ENCODE assay signal across 40 cellular contexts in the genomic region with DNA sequence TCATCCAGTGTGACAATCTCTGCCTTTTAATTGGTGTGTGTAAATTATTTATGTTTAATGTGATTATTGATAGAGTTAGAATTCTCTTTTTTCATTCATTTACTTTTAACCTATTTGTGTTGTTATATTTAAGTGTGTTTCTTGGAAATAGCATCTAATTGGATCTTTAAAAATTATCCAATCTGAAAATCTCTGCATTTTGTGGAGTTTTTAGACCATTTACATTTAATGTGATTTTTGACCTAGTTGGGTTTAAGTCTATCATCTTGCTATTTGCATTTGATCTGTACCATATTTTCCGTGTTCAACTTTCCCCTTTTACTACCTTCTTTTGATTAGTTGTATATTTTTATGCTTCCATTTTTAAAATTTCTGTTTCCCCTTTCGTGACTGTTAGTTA.
"Had no signal": no experiment of that assay in that cellular context is flagged by ENCODE, and none has a peak within 500 bp of the region (broad histone marks: within the 10 kb centered on the region; RNA-seq: fewer than 3 reads in every experiment).

No MANE protein-coding gene starts in this region.

- H3K4me3 ChIP-seq: adrenal gland, ascending aorta, body of pancreas, breast epithelium, cardiac muscle cell had no signal

- H3K36me3 ChIP-seq: adrenal gland, ascending aorta, brain microvascular endothelial cell, breast epithelium, cardiac muscle cell had no signal

- H3K4me3 Mint-ChIP-seq: activated naive CD4-positive, alpha-beta T cell treated with anti-CD3 and anti-CD28 coated beads for 36 hours; activated naive CD4-positive, alpha-beta T cell treated with anti-CD3 and anti-CD28 coated beads, Interleukin-2, amount 10 ng/mL, durations not matched to agents 7 days and 5 days; activated naive CD4-positive, alpha-beta T cell treated with anti-CD3 and anti-CD28 coated beads, Interleukin-2, amount 50 U/mL, for 24 hours; activated naive CD8-positive, alpha-beta T cell; activated naive CD8-positive, alpha-beta T cell treated with anti-CD3 and anti-CD28 coated beads for 36 hours; activated naive CD8-positive, alpha-beta T cell treated with anti-CD3 and anti-CD28 coated beads, Interleukin-2, amount 10 ng/mL, durations not matched to agents 7 days and 5 days; activated naive CD8-positive, alpha-beta T cell treated with anti-CD3 and anti-CD28 coated beads, Interleukin-2, amount 50 U/mL, for 24 hours; activated T-cell treated with anti-CD3 and anti-CD28 coated beads, Interleukin-2, amount 50 U/mL, for 24 hours; activated T-cell treated with anti-CD3 and anti-CD28 coated beads, Interleukin-2, amount 50 U/mL, for 4 hours; activated T-cell treated with anti-CD3 and anti-CD28 coated beads, Interleukin-2, amount 50 U/mL, for 72 hours; activated T-helper 1 cell treated with anti-CD3 and anti-CD28 coated beads, Interleukin-12 subunit alpha, Interleukin-12 subunit beta, Interleukin-2, Interleukin-4 antibody, amounts not matched to agents 30 ng/mL and 10 ng/mL and 1 ng/mL, durations not matched to agents 14 hours and 24 hours and 36 hours; activated T-helper 17 cell treated with anti-CD3 and anti-CD28 coated beads, Interleukin-2, amount 50 U/mL, for 72 hours; brain; central memory CD8-positive, alpha-beta T cell had no signal

- FAIRE-seq: astrocyte, bronchial epithelial cell, colon had no signal

- H3K4me1 Mint-ChIP-seq: activated naive CD4-positive, alpha-beta T cell treated with anti-CD3 and anti-CD28 coated beads, Interleukin-2, amount 10 ng/mL, durations not matched to agents 7 days and 5 days; activated naive CD4-positive, alpha-beta T cell treated with anti-CD3 and anti-CD28 coated beads, Interleukin-2, amount 50 U/mL, for 24 hours; activated naive CD8-positive, alpha-beta T cell treated with anti-CD3 and anti-CD28 coated beads for 36 hours; activated naive CD8-positive, alpha-beta T cell treated with anti-CD3 and anti-CD28 coated beads, Interleukin-2, amount 10 ng/mL, durations not matched to agents 7 days and 5 days; activated naive CD8-positive, alpha-beta T cell treated with anti-CD3 and anti-CD28 coated beads, Interleukin-2, amount 50 U/mL, for 24 hours; activated T-helper 17 cell treated with anti-CD3 and anti-CD28 coated beads, Interleukin-2, amount 50 U/mL, for 72 hours; brain; central memory CD8-positive, alpha-beta T cell had no signal

- H3K27me3 Mint-ChIP-seq: activated naive CD4-positive, alpha-beta T cell treated with anti-CD3 and anti-CD28 coated beads, Interleukin-2, amount 10 ng/mL, durations not matched to agents 7 days and 5 days; activated naive CD8-positive, alpha-beta T cell treated with anti-CD3 and anti-CD28 coated beads, Interleukin-2, amount 10 ng/mL, durations not matched to agents 7 days and 5 days; activated naive CD8-positive, alpha-beta T cell treated with anti-CD3 and anti-CD28 coated beads, Interleukin-2, amount 50 U/mL, for 24 hours; activated T-cell treated with anti-CD3 and anti-CD28 coated beads, Interleukin-2, amount 50 U/mL, for 24 hours; brain; central memory CD8-positive, alpha-beta T cell had no signal

- H3K4me1 ChIP-seq: adrenal gland, ascending aorta, body of pancreas, breast epithelium had no signal

- H3K27ac Mint-ChIP-seq: activated naive CD4-positive, alpha-beta T cell treated with anti-CD3 and anti-CD28 coated beads for 36 hours; activated naive CD4-positive, alpha-beta T cell treated with anti-CD3 and anti-CD28 coated beads, Interleukin-2, amount 10 ng/mL, durations not matched to agents 7 days and 5 days; activated naive CD4-positive, alpha-beta T cell treated with anti-CD3 and anti-CD28 coated beads, Interleukin-2, amount 50 U/mL, for 24 hours; activated naive CD4-positive, alpha-beta T cell treated with anti-CD3 and anti-CD28 coated beads, Interleukin-2, amount 50 U/mL, for 72 hours; activated naive CD8-positive, alpha-beta T cell; activated naive CD8-positive, alpha-beta T cell treated with anti-CD3 and anti-CD28 coated beads for 36 hours; activated naive CD8-positive, alpha-beta T cell treated with anti-CD3 and anti-CD28 coated beads, Interleukin-2, amount 10 ng/mL, durations not matched to agents 7 days and 5 days; activated naive CD8-positive, alpha-beta T cell treated with anti-CD3 and anti-CD28 coated beads, Interleukin-2, amount 50 U/mL, for 24 hours; activated T-cell treated with anti-CD3 and anti-CD28 coated beads, Interleukin-2, amount 50 U/mL, for 24 hours; activated T-cell treated with anti-CD3 and anti-CD28 coated beads, Interleukin-2, amount 50 U/mL, for 72 hours; activated T-helper 1 cell treated with anti-CD3 and anti-CD28 coated beads, Interleukin-12 subunit alpha, Interleukin-12 subunit beta, Interleukin-2, Interleukin-4 antibody, amounts not matched to agents 30 ng/mL and 10 ng/mL and 1 ng/mL, durations not matched to agents 14 hours and 24 hours and 36 hours; activated T-helper 17 cell treated with anti-CD3 and anti-CD28 coated beads, Interleukin-2, amount 50 U/mL, for 72 hours; activated T-helper 2 cell treated with anti-CD3 and anti-CD28 coated beads, Interferon-gamma antibody, Interleukin-2, Interleukin-4, amounts not matched to agents 10 μg/mL and 5 μg/mL and 100 μg/mL, durations not matched to agents 14 hours and 24 hours and 36 hours; brain had no signal

- H3K36me3 Mint-ChIP-seq: activated naive CD4-positive, alpha-beta T cell treated with anti-CD3 and anti-CD28 coated beads, Interleukin-2, amount 10 ng/mL, durations not matched to agents 7 days and 5 days; activated naive CD4-positive, alpha-beta T cell treated with anti-CD3 and anti-CD28 coated beads, Interleukin-2, amount 50 U/mL, for 24 hours; activated naive CD8-positive, alpha-beta T cell treated with anti-CD3 and anti-CD28 coated beads for 36 hours; activated naive CD8-positive, alpha-beta T cell treated with anti-CD3 and anti-CD28 coated beads, Interleukin-2, amount 10 ng/mL, durations not matched to agents 7 days and 5 days had no signal

- ATAC-seq: activated naive CD4-positive, alpha-beta T cell treated with anti-CD3 and anti-CD28 coated beads, Interleukin-2, amount 50 U/mL, for 72 hours; activated naive CD8-positive, alpha-beta T cell treated with anti-CD3 and anti-CD28 coated beads, Interleukin-2, amount 50 U/mL, for 24 hours; activated T-cell treated with anti-CD3 and anti-CD28 coated beads, Interleukin-2, amount 50 U/mL, for 4 hours; activated T-cell treated with anti-CD3 and anti-CD28 coated beads, Interleukin-2, amount 50 U/mL, for 72 hours; activated T-helper 17 cell treated with anti-CD3 and anti-CD28 coated beads, Interleukin-2, amount 50 U/mL, for 72 hours; body of pancreas had no signal

- DNase-seq: activated effector memory CD4-positive, alpha-beta T cell treated with anti-CD3 and anti-CD28 coated beads, Interleukin-2, amount 50 U/mL, for 16 hours; activated effector memory CD4-positive, alpha-beta T cell treated with Interleukin-2 at 50 U/mL for 16 hours; activated gamma-delta T cell; activated gamma-delta T cell treated with Interleukin-2 at 50 U/mL for 16 hours; activated naive CD4-positive, alpha-beta T cell; activated naive CD4-positive, alpha-beta T cell treated with anti-CD3 and anti-CD28 coated beads for 36 hours; activated naive CD4-positive, alpha-beta T cell treated with anti-CD3 and anti-CD28 coated beads, Interleukin-2, amount 10 ng/mL, durations not matched to agents 7 days and 5 days; activated naive CD4-positive, alpha-beta T cell treated with anti-CD3 and anti-CD28 coated beads, Interleukin-2, amount 50 U/mL, for 16 hours; activated naive CD4-positive, alpha-beta T cell treated with Interleukin-2 at 50 U/mL for 16 hours; activated naive CD8-positive, alpha-beta T cell treated with anti-CD3 and anti-CD28 coated beads for 36 hours; activated naive CD8-positive, alpha-beta T cell treated with anti-CD3 and anti-CD28 coated beads, Interleukin-2, amount 10 ng/mL, durations not matched to agents 7 days and 5 days; activated naive CD8-positive, alpha-beta T cell treated with anti-CD3 and anti-CD28 coated beads, Interleukin-2, amount 50 U/mL, for 24 hours; activated T-cell treated with anti-CD3 and anti-CD28 coated beads, Interleukin-2, amount 50 U/mL, for 24 hours; activated T-cell treated with anti-CD3 and anti-CD28 coated beads, Interleukin-2, amount 50 U/mL, for 4 hours; activated T-cell treated with anti-CD3 and anti-CD28 coated beads, Interleukin-2, amount 50 U/mL, for 48 hours; activated T-cell treated with anti-CD3 and anti-CD28 coated beads, Interleukin-2, amount 50 U/mL, for 72 hours; adrenal gland; amniotic stem cell; amygdala; anterior cingulate cortex; aorta; body of pancreas; brain microvascular endothelial cell; caudate nucleus; central memory CD4-positive, alpha-beta T cell; cerebellar nuclear complex had no signal

- H3K27me3 ChIP-seq: adrenal gland, ascending aorta, body of pancreas, brain microvascular endothelial cell, breast epithelium, cardiac muscle cell had no signal

- H3K27ac ChIP-seq: adrenal gland, ascending aorta, body of pancreas, brain microvascular endothelial cell, breast epithelium, cardiac muscle cell had no signal
